Comparison of ENCODE assay signal across 8 cellular contexts in the genomic region with DNA sequence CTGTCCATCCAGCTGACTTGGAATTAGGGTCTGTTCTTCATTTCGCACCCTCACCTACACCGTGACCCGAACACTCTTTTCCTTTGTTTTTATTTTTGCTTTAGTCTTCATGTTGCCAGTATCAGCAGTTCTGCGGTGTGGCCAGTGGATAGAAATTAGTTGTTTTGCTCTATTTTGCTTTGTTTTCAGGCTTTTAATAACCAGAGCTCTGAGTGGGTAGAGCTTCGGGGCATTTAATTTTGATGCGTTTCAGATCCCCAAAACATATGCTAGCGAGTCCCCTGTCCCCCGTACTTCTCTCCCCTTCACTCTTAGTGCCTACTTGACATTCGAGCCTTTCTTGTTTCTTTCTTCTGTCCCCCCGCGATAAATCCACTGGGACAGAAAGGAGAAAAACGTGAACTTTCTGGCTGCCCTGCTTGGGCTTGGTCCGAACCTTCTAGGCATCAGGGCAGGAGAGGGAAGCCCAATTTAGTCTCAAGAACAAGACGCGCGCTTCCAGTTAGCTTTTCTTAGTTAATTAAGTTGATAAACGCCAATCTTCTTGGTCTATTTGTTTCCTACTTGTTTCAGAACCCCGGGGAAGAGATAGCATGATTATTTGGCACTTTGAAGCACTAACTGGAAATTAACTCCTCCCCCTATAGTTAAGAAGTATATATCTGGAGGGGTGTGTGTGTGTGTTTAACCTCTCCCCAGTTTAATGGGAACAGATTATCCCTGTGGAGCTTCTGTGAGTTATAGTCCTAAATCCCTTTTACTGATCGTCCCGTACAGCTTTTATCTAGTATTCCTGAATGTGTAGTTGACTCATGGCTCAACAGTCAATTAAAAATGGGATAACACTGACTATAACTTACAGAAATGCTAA. TPM values are rescaled to one million over a fixed set of nuclear protein-coding genes. Genes with fewer than 3 reads are reported as not detected.
DNase-seq lines count a peak whose midpoint lies in the region; ATAC-seq and TF ChIP-seq lines count a peak whose summit lies in the region.

No MANE protein-coding gene starts in this region.

- no peaks in the 10 kb centered on the region for H3K27me3 ChIP-seq in layer of hippocampus (ENCODE audit: control insufficient read depth, insufficient read depth, low read length)

- ATAC-seq in HG02610 (IDR thresholded peaks at IDR 0.05; ENCODE audit: unreplicated experiment) = no peak

- DNase-seq in EL = peak; percentile 10
- DNase-seq in M059J (ENCODE audit: low read depth) = peak; percentile 12
- DNase-seq in astrocyte of the cerebellum (ENCODE audit: low read depth) = no peak
- DNase-seq in superior temporal gyrus (ENCODE audit: extremely low spot score) = peak; percentile 45
- no peak for DNase-seq in foreskin melanocyte
- no peak for DNase-seq in HuH-7 (ENCODE audit: low spot score)

- no peak for TF ChIP-seq CTCF in astrocyte of the cerebellum (IDR thresholded peaks at IDR 0.05; ENCODE audit: low read depth, low read length, missing control alignments)

- peak overlapping the region; percentile 85 for H3K4me3 ChIP-seq in astrocyte of the cerebellum (ENCODE audit: low read depth, low read length)

- H3K27ac ChIP-seq in layer of hippocampus (ENCODE audit: low read depth, low read length) = peak overlapping the region; percentile 98

- in situ Hi-C loops in astrocyte of the cerebellum (cut with HindIII; ENCODE audit: low sequenced_read_pairs) = loop anchor here (25.0 kb wide), 1 partner anchor 529 kb away; no protein-coding TSS in a partner anchor

RNA-seq across cellular contexts. Expression of a gene that starts 0.9 kb away (rescaled TPM):
- total RNA-seq in M059J (2014; rRNA removed; shearing (Covaris generic)) = 1.1 and 1.9 TPM in 2 replicates

RNA-seq across cellular contexts. Expression of a gene that starts 1.1 kb away (rescaled TPM):
- total RNA-seq in M059J (2014; rRNA removed; shearing (Covaris generic)) = 10.8 and 25.2 TPM in 2 replicates

Comparison
In these comparisons a context has a peak if more than half of its experiments do, and no peak if none do; other contexts are left out.
1. DNase-seq: peak in EL (single experiment), M059J (single experiment) and superior temporal gyrus (single experiment); none in astrocyte of the cerebellum (single experiment), foreskin melanocyte (single experiment) and HuH-7 (single experiment).